In the genomic region with DNA sequence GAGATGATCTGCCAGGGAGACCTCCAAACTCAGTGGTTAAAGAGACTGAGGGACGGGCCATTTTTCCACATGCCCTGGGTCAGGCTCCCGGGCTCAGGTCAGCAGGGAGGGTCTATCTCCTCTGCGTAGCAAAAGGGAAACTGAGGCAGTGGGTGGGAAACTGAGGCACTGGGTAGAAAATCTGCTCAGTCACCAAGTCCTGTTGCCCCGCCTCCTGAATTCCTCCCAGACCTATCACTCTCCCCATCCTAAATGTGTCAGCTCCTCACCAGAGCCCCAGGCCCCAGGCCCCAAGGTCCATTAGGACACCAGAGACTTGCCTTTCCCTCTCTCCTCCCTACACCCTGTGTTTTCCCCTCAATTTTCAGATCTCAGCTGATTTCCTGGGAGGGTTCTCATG, we compare ENCODE assay signal across 10 cellular contexts. TPM values are rescaled to one million over a fixed set of nuclear protein-coding genes. Genes with fewer than 3 reads are reported as not detected.
DNase-seq lines count a peak whose midpoint lies in the region; ATAC-seq and TF ChIP-seq lines count a peak whose summit lies in the region.
"Had no signal": no experiment of that assay in that cellular context is flagged by ENCODE, and none has a peak within 500 bp of the region (broad histone marks: within the 10 kb centered on the region; RNA-seq: fewer than 3 reads in every experiment).

No MANE protein-coding gene starts in this region.

- no peaks in the 10 kb centered on the region for H3K9me3 Mint-ChIP-seq in chondrocyte (ENCODE audit: low read depth)

- intact Hi-C loops in sciatic nerve (cut with DNase I) (no loop called here), left colon (cut with DNase I, micrococcal nuclease) (no loop called here)

- no peak for TF ChIP-seq CTCF in RWPE1 (conservative IDR thresholded peaks at IDR 0.05; ENCODE audit: low read depth)
- TF ChIP-seq CTCF in chondrocyte (IDR thresholded peaks at IDR 0.05), result no peak

- H3K27ac ChIP-seq in RWPE1, result peak overlapping the region; percentile 75

- H3K36me3 ChIP-seq in H7 (replicated peaks; ENCODE audit: control insufficient read depth, insufficient read depth, low read length), result peaks cover 9% of the 10 kb centered on the region

- ATAC-seq in sciatic nerve (no peak), HG02588 (IDR thresholded peaks at IDR 0.05; ENCODE audit: unreplicated experiment) (no peak), left colon (no peak)

- DNase-seq in H7, result peak; percentile 44
- no peak for DNase-seq in RWPE1 (ENCODE audit: low spot score)
- DNase-seq in chondrocyte (ENCODE audit: low spot score), result peak; percentile 46
- DNase-seq in sciatic nerve (ENCODE audit: low spot score), result peak; percentile 45
- DNase-seq in DMS114 treated with DMSO at 0.1 percent for 48 hours (lab: John Stamatoyannopoulos, UW; ENCODE audit: unreplicated experiment), result no peak
- no peak for DNase-seq in left colon
- DNase-seq: DMS153, NCI-H1694, retina had no signal

- H3K27me3 ChIP-seq in H7 (ENCODE audit: control insufficient read depth, insufficient read depth, low read length), result no peaks in the 10 kb centered on the region

- peaks cover 22% of the 10 kb centered on the region for H3K4me1 Mint-ChIP-seq in chondrocyte (ENCODE audit: low read depth)

- H3K4me3 Mint-ChIP-seq in chondrocyte (ENCODE audit: unreplicated experiment), result no peak overlapping the region

- CTCF ChIA-PET in RWPE1 (lab: Yijun Ruan, JAX), result no interaction called here

- no peaks in the 10 kb centered on the region for H3K36me3 Mint-ChIP-seq in chondrocyte (ENCODE audit: low read depth)

- no peak overlapping the region for H3K27ac Mint-ChIP-seq in chondrocyte (ENCODE audit: unreplicated experiment)

- H3K4me3 ChIP-seq in H7 (ENCODE audit: insufficient read depth, low read depth, low read length), result no peak overlapping the region

- no peaks in the 10 kb centered on the region for H3K27me3 Mint-ChIP-seq in chondrocyte (ENCODE audit: low read depth)

- POLR2A ChIA-PET in RWPE1 (lab: Yijun Ruan, JAX; ENCODE audit: low non-redundant PET), result no interaction called here

RNA-seq across cellular contexts. Expression of gene CD320, which starts 2.4 kb away (rescaled TPM):
- total RNA-seq in H7 (2014; rRNA removed; shearing (Covaris generic)), result 127 and 159 TPM in 2 replicates
- total RNA-seq in chondrocyte (39.3 to 44.0 TPM (median 41.7 TPM) in 3 replicates), sciatic nerve (23.8 TPM), left colon (10 to 100 TPM; 46.0 to 46.2 TPM)

RNA-seq across cellular contexts. Expression of gene NDUFA7, which starts 15.4 kb away (rescaled TPM):
- 103 and 117 TPM in 2 replicates for total RNA-seq in H7 (2014; rRNA removed; shearing (Covaris generic))
- total RNA-seq in chondrocyte, result 25.0 to 34.1 TPM (median 26.6 TPM) in 3 replicates
- 24.7 TPM for total RNA-seq in sciatic nerve
- total RNA-seq in left colon, result 10 to 100 TPM; 49.3 to 59.6 TPM

RNA-seq across cellular contexts. Expression of gene RPS28, which starts 15.5 kb away (rescaled TPM):
- 512 and 545 TPM in 2 replicates for total RNA-seq in H7 (2014; rRNA removed; shearing (Covaris generic))
- total RNA-seq in chondrocyte (1,057 to 1,248 TPM (median 1,100 TPM) in 3 replicates), sciatic nerve (893 TPM), left colon (1,000 to 10,000 TPM; 1,489 to 1,517 TPM)

RNA-seq across cellular contexts. Expression of gene KANK3, which starts 37.3 kb away (rescaled TPM):
- 1.2 and 7.3 TPM in 2 replicates for total RNA-seq in H7 (2014; rRNA removed; shearing (Covaris generic))
- total RNA-seq in chondrocyte, result 0.56 to 1.2 TPM (median 1.2 TPM) in 3 replicates
- 28.2 TPM for total RNA-seq in sciatic nerve
- total RNA-seq in left colon, result 1 to 10 TPM; 2.4 to 2.6 TPM

RNA-seq across cellular contexts. Expression of gene ANGPTL4, which starts 58.2 kb away (rescaled TPM):
- 13.2 and 17.1 TPM in 2 replicates for total RNA-seq in H7 (2014; rRNA removed; shearing (Covaris generic))
- total RNA-seq in chondrocyte, result 56.4 to 143 TPM (median 127 TPM) in 3 replicates
- 9.2 TPM for total RNA-seq in sciatic nerve
- 1 to 10 TPM; 3.2 TPM for total RNA-seq in left colon

Comparison
In these comparisons a context has a peak if more than half of its experiments do, and no peak if none do; other contexts are left out.
1. DNase-seq: peak in H7 (single experiment), chondrocyte (single experiment) and sciatic nerve (single experiment); none in RWPE1 (single experiment), DMS114 treated with DMSO at 0.1 percent for 48 hours (single experiment) and left colon (0 of 2).